21 cellular contexts compared by ENCODE assay signal in the genomic region with DNA sequence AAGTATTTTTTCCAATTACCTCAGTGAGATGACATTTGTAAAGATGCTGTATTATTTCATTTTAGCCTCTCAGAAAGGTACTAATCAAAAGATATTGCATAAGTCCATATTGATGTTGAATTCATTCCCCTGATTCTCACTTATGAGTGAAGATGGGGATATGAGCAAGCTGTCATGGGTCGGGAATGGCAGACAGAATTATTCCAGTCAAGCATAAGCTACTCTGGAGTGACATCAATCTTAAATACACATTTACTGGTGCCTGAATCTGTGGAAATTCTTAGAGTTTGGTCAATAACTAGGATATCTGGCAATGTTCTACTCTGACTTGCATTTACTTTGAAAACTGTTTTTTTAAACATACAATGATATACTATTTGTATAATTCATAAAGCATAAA.
"Had no signal": no experiment of that assay in that cellular context is flagged by ENCODE, and none has a peak within 500 bp of the region (broad histone marks: within the 10 kb centered on the region; RNA-seq: fewer than 3 reads in every experiment).

No MANE protein-coding gene starts in this region.

- H3K27ac ChIP-seq: epithelial cell of prostate, esophagus squamous epithelium, gastrocnemius medialis, heart right ventricle, left lung, lower lobe of right lung had no signal

- H3K27me3 ChIP-seq: gastrocnemius medialis, heart right ventricle, left lung had no signal

- H3K9me3 ChIP-seq: esophagus squamous epithelium, gastrocnemius medialis, left lung, lower lobe of right lung, mucosa of descending colon had no signal

- H3K36me3 ChIP-seq: esophagus squamous epithelium, gastrocnemius medialis, heart right ventricle, left lung, lower lobe of right lung had no signal

- H3K4me1 ChIP-seq: esophagus squamous epithelium, gastrocnemius medialis, heart right ventricle, left lung, lower lobe of right lung had no signal

- H3K4me3 ChIP-seq: esophagus squamous epithelium, gastrocnemius medialis, heart right ventricle, left lung, lower lobe of right lung, mucosa of descending colon had no signal

- DNase-seq: cortex of kidney; effector CD8-positive, alpha-beta T cell; effector memory CD8-positive, alpha-beta T cell; endodermal cell; erythroblast; esophagus squamous epithelium; foreskin fibroblast; foreskin melanocyte; gastrocnemius medialis; glutamatergic neuron; head of caudate nucleus; heart right ventricle; hippocampal formation; left cardiac atrium; left lung; left ventricle myocardium superior; lower lobe of right lung; mesenchymal stem cell; mucosa of descending colon; naive B cell had no signal
